Comparison of ENCODE assay signal across 15 cellular contexts in the genomic region with DNA sequence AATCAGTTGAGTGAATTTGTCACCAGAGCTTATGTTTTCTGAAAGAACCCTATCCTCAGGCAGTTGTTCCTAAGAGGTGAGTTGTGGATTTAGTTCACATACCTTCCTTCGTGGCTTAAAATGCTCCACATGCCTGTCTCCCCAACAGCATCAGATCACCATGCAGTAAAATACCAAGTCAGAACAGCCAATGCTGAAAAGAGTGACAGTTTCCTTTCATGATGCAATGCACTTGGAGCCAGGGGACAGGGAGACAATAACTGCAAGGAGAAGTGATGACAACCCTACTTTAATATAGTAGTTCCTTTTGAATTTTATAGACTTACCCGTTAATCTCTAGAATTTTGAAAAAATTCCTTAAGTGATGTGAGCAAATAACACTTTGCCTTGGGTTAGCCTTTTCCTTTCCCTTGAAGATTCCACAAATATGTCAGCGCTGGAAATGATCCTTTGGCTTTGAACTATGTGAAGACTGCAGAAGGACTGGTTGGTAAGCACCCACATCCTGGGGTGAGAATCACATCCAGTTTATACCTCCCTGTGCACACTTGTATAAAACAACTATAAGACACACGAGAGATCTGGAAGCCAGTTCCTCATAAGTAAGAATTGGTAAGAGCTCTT.
DNase-seq lines count a peak whose midpoint lies in the region; ATAC-seq, FAIRE-seq and TF ChIP-seq lines count a peak whose summit lies in the region.
"Had no signal": no experiment of that assay in that cellular context is flagged by ENCODE, and none has a peak within 500 bp of the region (broad histone marks: within the 10 kb centered on the region; RNA-seq: fewer than 3 reads in every experiment).

No MANE protein-coding gene starts in this region.

- H3K9me3 Mint-ChIP-seq in CD4-positive, alpha-beta T cell = no peaks in the 10 kb centered on the region

- intact Hi-C loops in kidney (cut with DNase I) = no loop called here
- intact Hi-C loops in CD4-positive, alpha-beta T cell (cut with DNase I, micrococcal nuclease) = no loop called here

- no peak for FAIRE-seq in kidney (lab: Jason Lieb, UNC)
- FAIRE-seq: colon had no signal

- H3K36me3 ChIP-seq in RWPE2 (ENCODE audit: low read depth) (no peaks in the 10 kb centered on the region), kidney (ENCODE audit: control insufficient read depth in 1 of 2, insufficient read depth in 2 of 2, low read length in 2 of 2) (no peaks in the 10 kb centered on the region), subcutaneous abdominal adipose tissue (ENCODE audit: control insufficient read depth in 5 of 5, insufficient read depth in 5 of 5, low read length in 5 of 5) (no peaks in the 10 kb centered on the region)
- H3K36me3 ChIP-seq: thyroid gland had no signal

- POLR2A ChIA-PET in CD4-positive, alpha-beta T cell (lab: Charles Lee) = no interaction called here

- H3K9me3 ChIP-seq in RWPE2 (ENCODE audit: severe bottlenecking) = no peaks in the 10 kb centered on the region
- no peaks in the 10 kb centered on the region for H3K9me3 ChIP-seq in kidney (ENCODE audit: control insufficient read depth in 1 of 2, low read length in 2 of 2)
- no peaks in the 10 kb centered on the region for H3K9me3 ChIP-seq in subcutaneous abdominal adipose tissue (ENCODE audit: control insufficient read depth in 5 of 5, low read length in 5 of 5)
- no peaks in the 10 kb centered on the region for H3K9me3 ChIP-seq in CD4-positive, alpha-beta T cell (ENCODE audit: control insufficient read depth, low read length)
- H3K9me3 ChIP-seq: thyroid gland had no signal

- H3K4me1 Mint-ChIP-seq in CD4-positive, alpha-beta T cell (ENCODE audit: low read depth) = peaks cover 15% of the 10 kb centered on the region

- H3K27me3 ChIP-seq in RWPE2 (ENCODE audit: insufficient read depth, poor library complexity, severe bottlenecking) (no peaks in the 10 kb centered on the region), subcutaneous abdominal adipose tissue (ENCODE audit: control insufficient read depth in 5 of 5, insufficient read depth in 4 of 5, low read length in 5 of 5) (no peaks in the 10 kb centered on the region)
- no peaks in the 10 kb centered on the region for H3K27me3 ChIP-seq in CD4-positive, alpha-beta T cell (ENCODE audit: control insufficient read depth, insufficient read depth, low read length)
- H3K27me3 ChIP-seq: thyroid gland had no signal

- no peak overlapping the region for H3K27ac Mint-ChIP-seq in CD4-positive, alpha-beta T cell

- peak; percentile 15 for ATAC-seq in GM19025 (IDR thresholded peaks at IDR 0.05; ENCODE audit: low read depth, unreplicated experiment)
- 0 out of 3 replicates have a peak, but pooled peaks have one; percentile 10 for ATAC-seq in RWPE2 (ENCODE audit: low read depth)
- ATAC-seq in CD4-positive, alpha-beta T cell (ENCODE audit: poor library complexity) = no peak
- ATAC-seq in GM19467 (IDR thresholded peaks at IDR 0.05; ENCODE audit: unreplicated experiment) = no peak

- no peak for TF ChIP-seq CTCF in RWPE2 (IDR thresholded peaks at IDR 0.05; ENCODE audit: poor library complexity, severe bottlenecking)
- TF ChIP-seq CTCF in kidney (IDR thresholded peaks at IDR 0.05; ENCODE audit: borderline replicate concordance, extremely low read depth, insufficient read depth) = no peak
- no peak for TF ChIP-seq CTCF in CD4-positive, alpha-beta T cell (IDR thresholded peaks at IDR 0.05)

- DNase-seq in RWPE2 (ENCODE audit: low spot score) = no peak
- DNase-seq in kidney = no peak
- DNase-seq in CD4-positive, alpha-beta T cell = no peak
- no peak for DNase-seq in activated CD8-positive, alpha-beta memory T cell treated with anti-CD3 and anti-CD28 coated beads, Interleukin-2, amount 50 U/mL, for 4 hours
- no peak for DNase-seq in cerebellar nuclear complex (lab: John Stamatoyannopoulos, UW)
- DNase-seq: activated CD8-positive, alpha-beta memory T cell treated with anti-CD3 and anti-CD28 coated beads, Interleukin-2, amount 50 U/mL, for 48 hours; GF-D8; NCI-H2081 treated with DMSO at 0.1 percent for 48 hours; stimulated activated CD4-positive, alpha-beta T cell treated with anti-CD3 and anti-CD28 coated beads, Interleukin-12 subunit alpha, Interleukin-12 subunit beta, amount 100 ng/mL, for 4 hours; thyroid gland had no signal

- H3K4me3 ChIP-seq in RWPE2 (ENCODE audit: severe bottlenecking) (no peak overlapping the region), kidney (ENCODE audit: low read length in 2 of 2) (no peak overlapping the region), subcutaneous abdominal adipose tissue (ENCODE audit: low read depth in 1 of 5, low read length in 5 of 5) (peak overlapping the region; percentile 11 to 36 (median 25))
- H3K4me3 ChIP-seq: SK-N-MC, thyroid gland had no signal

- H3K4me1 ChIP-seq in RWPE2 (ENCODE audit: insufficient read depth, poor library complexity, severe bottlenecking) = peaks cover 5% of the 10 kb centered on the region
- H3K4me1 ChIP-seq in kidney (ENCODE audit: control insufficient read depth in 1 of 2, insufficient read depth in 1 of 2, low read depth in 1 of 2, low read length in 2 of 2) = peaks cover 0 to 8% of the 10 kb centered on the region in 2 donors
- H3K4me1 ChIP-seq in subcutaneous abdominal adipose tissue (ENCODE audit: control insufficient read depth in 5 of 5, insufficient read depth in 5 of 5, low read length in 5 of 5) = peaks cover 3 to 34% (median 21%) of the 10 kb centered on the region in 5 donors
- H3K4me1 ChIP-seq: thyroid gland had no signal

- no peak overlapping the region for H3K9ac ChIP-seq in kidney (ENCODE audit: low read length in 2 of 2)
- peak overlapping the region in 1 of 5 donors; percentile 9 for H3K9ac ChIP-seq in subcutaneous abdominal adipose tissue (ENCODE audit: low read length in 5 of 5)

- H3K27ac ChIP-seq in RWPE2 (ENCODE audit: poor library complexity, severe bottlenecking) = no peak overlapping the region
- H3K27ac ChIP-seq in kidney (ENCODE audit: low read depth in 2 of 2, low read length in 2 of 2) = peak overlapping the region; percentile 16 to 38
- H3K27ac ChIP-seq in subcutaneous abdominal adipose tissue (ENCODE audit: low read depth, low read length) = no peak overlapping the region
- no peak overlapping the region for H3K27ac ChIP-seq in CD4-positive, alpha-beta T cell (ENCODE audit: low read depth, low read length)
- H3K27ac ChIP-seq: SK-N-MC, thyroid gland had no signal

- no peak overlapping the region for H3K4me3 Mint-ChIP-seq in CD4-positive, alpha-beta T cell

- no peaks in the 10 kb centered on the region for H3K36me3 Mint-ChIP-seq in CD4-positive, alpha-beta T cell (ENCODE audit: low read depth)

- CTCF ChIA-PET in CD4-positive, alpha-beta T cell (lab: Charles Lee) = no interaction called here

- H3K27me3 Mint-ChIP-seq in CD4-positive, alpha-beta T cell = no peaks in the 10 kb centered on the region

Comparison
In these comparisons a context has a peak if more than half of its experiments do, and no peak if none do; other contexts are left out.
1. ATAC-seq: peak in GM19025 (single experiment) and RWPE2 (single experiment); none in CD4-positive, alpha-beta T cell (single experiment) and GM19467 (single experiment).
2. H3K27ac ChIP-seq: peak in kidney (2 of 2); none in RWPE2 (single experiment), subcutaneous abdominal adipose tissue (single experiment) and CD4-positive, alpha-beta T cell (single experiment).
3. H3K4me3 ChIP-seq: peak in subcutaneous abdominal adipose tissue (5 of 5); none in RWPE2 (single experiment) and kidney (0 of 2).